ENCODE assay signal across 25 cellular contexts in the genomic region with DNA sequence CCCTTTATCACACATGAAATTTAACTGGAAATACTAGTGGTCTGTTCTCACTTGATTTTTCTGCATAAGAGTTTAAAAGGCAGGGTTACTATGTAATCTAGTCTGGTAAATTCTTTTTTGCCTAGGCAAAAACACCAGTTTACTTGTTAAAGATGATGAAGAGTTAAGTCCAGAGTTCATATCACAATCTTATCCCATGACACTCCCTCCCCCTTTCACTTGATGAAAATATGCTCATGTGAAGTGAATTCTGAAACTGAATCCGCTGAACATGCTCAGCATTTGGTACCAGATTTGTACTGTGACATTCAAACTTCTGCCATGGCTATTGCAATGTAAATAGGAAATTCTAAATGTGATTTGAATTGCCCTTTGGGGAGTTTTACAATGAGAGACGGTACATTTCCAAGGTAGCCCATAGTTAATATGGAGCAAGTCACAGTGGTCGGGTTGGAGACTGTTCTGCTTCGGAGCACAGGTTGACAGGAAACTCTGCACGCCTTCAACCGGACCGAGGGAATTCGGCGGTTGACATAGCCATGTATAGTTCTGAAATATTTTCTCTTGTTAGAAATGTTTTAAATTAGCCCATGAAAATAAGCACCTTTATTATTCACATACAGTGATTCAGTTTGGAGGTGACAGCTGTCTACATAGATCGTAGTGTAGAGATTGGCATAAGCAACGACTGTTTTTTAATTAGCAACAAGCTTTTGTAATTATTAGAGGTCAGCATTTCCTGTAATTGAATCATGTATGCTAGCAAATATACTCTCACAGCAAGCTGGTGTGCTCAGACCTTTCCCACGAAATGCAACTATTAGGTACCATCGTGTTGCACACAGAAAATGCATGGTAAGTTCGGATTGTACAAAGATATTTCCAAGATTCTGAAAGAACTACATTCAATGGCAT.
DNase-seq lines count a peak whose midpoint lies in the region; FAIRE-seq and TF ChIP-seq lines count a peak whose summit lies in the region.
"Had no signal": no experiment of that assay in that cellular context is flagged by ENCODE, and none has a peak within 500 bp of the region (broad histone marks: within the 10 kb centered on the region; RNA-seq: fewer than 3 reads in every experiment).

No MANE protein-coding gene starts in this region.

- no peak overlapping the region for H2AFZ ChIP-seq in neural progenitor cell (replicated peaks)
- H2AFZ ChIP-seq: GM23338 had no signal

- no peaks in the 10 kb centered on the region for H3K79me2 ChIP-seq in neural progenitor cell (ENCODE audit: low read depth)

- H3K27me3 ChIP-seq in neural progenitor cell: no peaks in the 10 kb centered on the region
- H3K27me3 ChIP-seq: left lung, thyroid gland had no signal

- DNase-seq in GM12892 (ENCODE audit: insufficient read length): no peak
- DNase-seq in NCI-H526 (lab: John Stamatoyannopoulos, UW): peak; percentile 38 to 40
- DNase-seq in kidney: no peak
- no peak for DNase-seq in retinal pigment epithelial cell (ENCODE audit: low read depth)
- DNase-seq in activated CD4-positive, alpha-beta T cell treated with anti-CD3 and anti-CD28 coated beads, Interleukin-2, amount 50 U/mL, for 1 hour: no peak
- DNase-seq in neural progenitor cell (ENCODE audit: low spot score): no peak
- DNase-seq in KBM-7: no peak
- no peak for DNase-seq in HUDEP-2 (lab: John Stamatoyannopoulos, UW; ENCODE audit: unreplicated experiment in 76 of 76)
- DNase-seq: activated CD4-positive, alpha-beta T cell treated with anti-CD3 and anti-CD28 coated beads, Interleukin-2, amount 50 U/mL, for 48 hours; activated naive CD8-positive, alpha-beta T cell treated with anti-CD3 and anti-CD28 coated beads for 36 hours; CD8-positive, alpha-beta T cell; effector memory CD8-positive, alpha-beta T cell; left lung; NCI-H524 treated with DMSO at 0.1 percent for 48 hours; stimulated activated CD4-positive, alpha-beta T cell treated with anti-CD3 and anti-CD28 coated beads, Interleukin-2, amount 100 ng/mL, for 48 hours; stimulated activated naive CD4-positive, alpha-beta T cell; T-helper 9 cell; thyroid gland had no signal

- H3K27ac ChIP-seq in kidney (ENCODE audit: low read depth in 2 of 2, low read length in 2 of 2): peak overlapping the region; percentile 62 to 78
- no peak overlapping the region for H3K27ac ChIP-seq in neural progenitor cell
- H3K27ac ChIP-seq: left lung, prostate gland, RWPE1, thyroid gland had no signal

- no peak overlapping the region for H3K4me2 ChIP-seq in neural progenitor cell
- H3K4me2 ChIP-seq: GM23338, smooth muscle cell had no signal

- no peaks in the 10 kb centered on the region for H3K36me3 Mint-ChIP-seq in neural progenitor cell
- H3K36me3 Mint-ChIP-seq: activated naive CD8-positive, alpha-beta T cell treated with anti-CD3 and anti-CD28 coated beads for 36 hours; CD8-positive, alpha-beta T cell; WTC11 had no signal

- peak overlapping the region; percentile 60 to 62 for H3K4me3 ChIP-seq in kidney (ENCODE audit: low read length in 2 of 2)
- H3K4me3 ChIP-seq in retinal pigment epithelial cell (ENCODE audit: low read length): peak overlapping the region; percentile 22
- H3K4me3 ChIP-seq in neural progenitor cell: no peak overlapping the region
- H3K4me3 ChIP-seq: GM12878, GM23338, left lung, prostate gland, smooth muscle cell, thyroid gland had no signal

- no peaks in the 10 kb centered on the region for H3K27me3 Mint-ChIP-seq in neural progenitor cell (ENCODE audit: insufficient read depth, low read depth)
- H3K27me3 Mint-ChIP-seq: effector memory CD8-positive, alpha-beta T cell had no signal

- TF ChIP-seq POLR2A in GM12892 (IDR thresholded peaks at IDR 0.05; ENCODE audit: low read depth, low read length): no peak

- no peaks in the 10 kb centered on the region for H4K20me1 ChIP-seq in neural progenitor cell (ENCODE audit: low read depth)

- no peaks in the 10 kb centered on the region for H3F3A ChIP-seq in neural progenitor cell (ENCODE audit: low read depth)

- H3K9me3 Mint-ChIP-seq in neural progenitor cell: no peaks in the 10 kb centered on the region
- H3K9me3 Mint-ChIP-seq: activated naive CD8-positive, alpha-beta T cell treated with anti-CD3 and anti-CD28 coated beads for 36 hours; CD8-positive, alpha-beta T cell; GM23338; neural crest cell; WTC11 had no signal

- no peak for TF ChIP-seq CTCF in kidney (IDR thresholded peaks at IDR 0.05; ENCODE audit: borderline replicate concordance, extremely low read depth, insufficient read depth)
- TF ChIP-seq CTCF in retinal pigment epithelial cell (conservative IDR thresholded peaks at IDR 0.05; ENCODE audit: low read depth, low read length): no peak
- TF ChIP-seq CTCF in neural progenitor cell (IDR thresholded peaks at IDR 0.05): no peak

- in situ Hi-C loops in KBM-7 (cut with MboI; ENCODE audit: low pct_unique_long_range_greater_than_20kb, low sequenced_read_pairs): no loop called here

- peaks cover 0 to 9% of the 10 kb centered on the region in 2 donors for H3K4me1 ChIP-seq in kidney (ENCODE audit: control insufficient read depth in 1 of 2, insufficient read depth in 1 of 2, low read depth in 1 of 2, low read length in 2 of 2)
- no peaks in the 10 kb centered on the region for H3K4me1 ChIP-seq in neural progenitor cell
- H3K4me1 ChIP-seq: left lung, prostate gland had no signal

- H3K9ac ChIP-seq in kidney (ENCODE audit: low read length in 2 of 2) (peak overlapping the region; percentile 5 to 51), neural progenitor cell (no peak overlapping the region)

- no peaks in the 10 kb centered on the region for H3K4me1 Mint-ChIP-seq in neural progenitor cell
- H3K4me1 Mint-ChIP-seq: activated naive CD8-positive, alpha-beta T cell treated with anti-CD3 and anti-CD28 coated beads for 36 hours; neural crest cell had no signal

- H3K36me3 ChIP-seq in kidney (ENCODE audit: control insufficient read depth in 1 of 2, insufficient read depth in 2 of 2, low read length in 2 of 2): no peaks in the 10 kb centered on the region
- no peaks in the 10 kb centered on the region for H3K36me3 ChIP-seq in neural progenitor cell
- H3K36me3 ChIP-seq: left lung, prostate gland, thyroid gland had no signal

- intact Hi-C loops in kidney (cut with DNase I): no loop called here

- H3K9me3 ChIP-seq in kidney (ENCODE audit: control insufficient read depth in 1 of 2, low read length in 2 of 2) (no peaks in the 10 kb centered on the region), neural progenitor cell (ENCODE audit: low read depth) (no peaks in the 10 kb centered on the region)
- H3K9me3 ChIP-seq: left lung, prostate gland, thyroid gland had no signal

- no peak overlapping the region for H3K4me3 Mint-ChIP-seq in neural progenitor cell
- H3K4me3 Mint-ChIP-seq: activated naive CD8-positive, alpha-beta T cell treated with anti-CD3 and anti-CD28 coated beads for 36 hours; CD8-positive, alpha-beta T cell; effector memory CD8-positive, alpha-beta T cell; GM23338; neural crest cell; WTC11 had no signal

- FAIRE-seq in GM12892 (lab: Jason Lieb, UNC) (peak; percentile 17), kidney (lab: Jason Lieb, UNC) (no peak)
- FAIRE-seq: GM12878 had no signal

- no peak overlapping the region for H3K27ac Mint-ChIP-seq in neural progenitor cell
- H3K27ac Mint-ChIP-seq: activated naive CD8-positive, alpha-beta T cell treated with anti-CD3 and anti-CD28 coated beads for 36 hours; CD8-positive, alpha-beta T cell; effector memory CD8-positive, alpha-beta T cell; GM23338; WTC11 had no signal

Comparison
In these comparisons a context has a peak if more than half of its experiments do, and no peak if none do; other contexts are left out.
1. DNase-seq: peak in NCI-H526 (2 of 2); none in GM12892 (single experiment), kidney (single experiment), retinal pigment epithelial cell (single experiment), activated CD4-positive, alpha-beta T cell treated with anti-CD3 and anti-CD28 coated beads, Interleukin-2, amount 50 U/mL, for 1 hour (single experiment), neural progenitor cell (single experiment), KBM-7 (single experiment) and HUDEP-2 (0 of 76).